1 cellular context compared by ENCODE assay signal in the genomic region with DNA sequence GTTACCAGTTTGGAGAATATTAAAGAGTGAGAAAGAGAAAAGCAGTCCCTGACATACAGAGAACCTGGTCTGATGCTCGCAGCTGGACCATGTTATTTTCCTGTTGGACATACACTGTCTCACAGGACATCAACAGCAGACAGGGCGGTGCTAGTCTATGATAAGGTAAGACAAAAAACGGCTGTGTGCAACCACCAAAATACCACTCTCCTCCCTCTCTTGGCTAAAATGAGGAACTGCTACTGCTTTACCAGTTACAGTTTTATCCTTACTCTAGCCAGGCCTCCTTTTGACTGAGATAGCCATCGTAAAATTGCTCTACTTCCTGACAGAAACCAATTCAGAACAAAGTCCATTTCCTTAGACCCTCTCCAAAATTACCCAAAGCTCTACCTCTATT.
TF ChIP-seq lines count a peak whose summit lies in the region.

No MANE protein-coding gene starts in this region.

TF ChIP-seq in GM12878, 131 proteins besides CTCF, POLR2A, EP300 and RAD21 (continued from another document):
- TF ChIP-seq, protein P1, sequence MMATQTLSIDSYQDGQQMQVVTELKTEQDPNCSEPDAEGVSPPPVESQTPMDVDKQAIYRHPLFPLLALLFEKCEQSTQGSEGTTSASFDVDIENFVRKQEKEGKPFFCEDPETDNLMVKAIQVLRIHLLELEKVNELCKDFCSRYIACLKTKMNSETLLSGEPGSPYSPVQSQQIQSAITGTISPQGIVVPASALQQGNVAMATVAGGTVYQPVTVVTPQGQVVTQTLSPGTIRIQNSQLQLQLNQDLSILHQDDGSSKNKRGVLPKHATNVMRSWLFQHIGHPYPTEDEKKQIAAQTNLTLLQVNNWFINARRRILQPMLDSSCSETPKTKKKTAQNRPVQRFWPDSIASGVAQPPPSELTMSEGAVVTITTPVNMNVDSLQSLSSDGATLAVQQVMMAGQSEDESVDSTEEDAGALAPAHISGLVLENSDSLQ (IDR thresholded peaks at IDR 0.05): peak; percentile 22; the same call in 1 of the 2 replicates
